In genomic region chr12:109253913-109254544, GRCh38 we compare ENCODE assay signal across 29 cellular contexts. TPM values are rescaled to one million over a fixed set of nuclear protein-coding genes. Genes with fewer than 3 reads are reported as not detected.
"Had no signal": no experiment of that assay in that cellular context is flagged by ENCODE, and none has a peak within 500 bp of the region (broad histone marks: within the 10 kb centered on the region; RNA-seq: fewer than 3 reads in every experiment).

No MANE protein-coding gene starts in this region.

- ATAC-seq: activated CD4-positive, alpha-beta T cell treated with anti-CD3 and anti-CD28 coated beads for 36 hours; activated CD4-positive, CD25-positive, alpha-beta regulatory T cell treated with anti-CD3 and anti-CD28 coated beads, Interleukin-2, amount 50 U/mL, for 24 hours; activated CD8-positive, alpha-beta T cell treated with anti-CD3 and anti-CD28 coated beads, Interleukin-2, amount 10 ng/mL, durations not matched to agents 7 days and 5 days; activated naive CD4-positive, alpha-beta T cell treated with anti-CD3 and anti-CD28 coated beads, Interleukin-2, amount 50 U/mL, for 72 hours; body of pancreas had no signal

- H3K27ac Mint-ChIP-seq: activated CD4-positive, alpha-beta T cell treated with anti-CD3 and anti-CD28 coated beads for 36 hours; activated CD4-positive, alpha-beta T cell treated with anti-CD3 and anti-CD28 coated beads, Interleukin-2, amount 10 ng/mL, durations not matched to agents 7 days and 5 days; activated CD8-positive, alpha-beta T cell treated with anti-CD3 and anti-CD28 coated beads, Interleukin-2, amount 10 ng/mL, durations not matched to agents 7 days and 5 days; activated naive CD4-positive, alpha-beta T cell treated with anti-CD3 and anti-CD28 coated beads for 36 hours; activated naive CD4-positive, alpha-beta T cell treated with anti-CD3 and anti-CD28 coated beads, Interleukin-2, amount 50 U/mL, for 72 hours; activated T-cell treated with anti-CD3 and anti-CD28 coated beads, Interleukin-2, amount 50 U/mL, for 24 hours had no signal

- H3K27ac ChIP-seq: adrenal gland, body of pancreas, breast epithelium, SK-N-MC had no signal

- FAIRE-seq: astrocyte, TTC549 had no signal

- H3K4me3 Mint-ChIP-seq: activated CD4-positive, alpha-beta T cell treated with anti-CD3 and anti-CD28 coated beads for 36 hours; activated CD4-positive, alpha-beta T cell treated with anti-CD3 and anti-CD28 coated beads, Interleukin-2, amount 10 ng/mL, durations not matched to agents 7 days and 5 days; activated CD8-positive, alpha-beta T cell treated with anti-CD3 and anti-CD28 coated beads, Interleukin-2, amount 10 ng/mL, durations not matched to agents 7 days and 5 days; activated naive CD4-positive, alpha-beta T cell treated with anti-CD3 and anti-CD28 coated beads for 36 hours; activated T-cell treated with anti-CD3 and anti-CD28 coated beads, Interleukin-2, amount 50 U/mL, for 24 hours had no signal

- H3K4me3 ChIP-seq: adrenal gland, body of pancreas, breast epithelium, SK-N-MC had no signal

- H3K27me3 Mint-ChIP-seq: activated CD4-positive, alpha-beta T cell treated with anti-CD3 and anti-CD28 coated beads for 36 hours; activated CD4-positive, alpha-beta T cell treated with anti-CD3 and anti-CD28 coated beads, Interleukin-2, amount 10 ng/mL, durations not matched to agents 7 days and 5 days; activated T-cell treated with anti-CD3 and anti-CD28 coated beads, Interleukin-2, amount 50 U/mL, for 24 hours had no signal

- H3K9me3 ChIP-seq: body of pancreas had no signal

- H3K4me1 ChIP-seq: adrenal gland, body of pancreas, breast epithelium had no signal

- H3K27me3 ChIP-seq: adrenal gland, body of pancreas, breast epithelium had no signal

- DNase-seq: activated CD4-positive, alpha-beta T cell treated with anti-CD3 and anti-CD28 coated beads for 36 hours; activated CD4-positive, alpha-beta T cell treated with anti-CD3 and anti-CD28 coated beads, Interleukin-2, amount 10 ng/mL, durations not matched to agents 7 days and 5 days; activated CD4-positive, alpha-beta T cell treated with anti-CD3 and anti-CD28 coated beads, Interleukin-2, amount 50 U/mL, for 48 hours; activated CD8-positive, alpha-beta T cell treated with anti-CD3 and anti-CD28 coated beads, Interleukin-2, amount 10 ng/mL, durations not matched to agents 7 days and 5 days; activated gamma-delta T cell treated with Interleukin-2 at 50 U/mL for 16 hours; activated naive CD4-positive, alpha-beta T cell treated with anti-CD3 and anti-CD28 coated beads for 36 hours; activated T-cell treated with anti-CD3 and anti-CD28 coated beads, Interleukin-2, amount 50 U/mL, for 24 hours; adrenal gland; body of pancreas; Karpas-422; NCI-H1105; NCI-H1417 treated with DMSO at 0.1 percent for 48 hours; NCI-H187 treated with DMSO at 0.1 percent for 48 hours; NCI-H2081; NCI-H345; NCI-H524 treated with DMSO at 0.1 percent for 48 hours; NK-92 treated with Interleukin-12 subunit alpha and Interleukin-12 subunit beta, amount 100 ng/mL, for 24 hours; Right ventricle myocardium superior had no signal

RNA-seq across cellular contexts. Expression of gene FOXN4, which starts 55.1 kb away (rescaled TPM):
- total RNA-seq: activated CD4-positive, alpha-beta T cell treated with anti-CD3 and anti-CD28 coated beads for 36 hours; activated CD4-positive, alpha-beta T cell treated with anti-CD3 and anti-CD28 coated beads, Interleukin-2, amount 10 ng/mL, durations not matched to agents 7 days and 5 days; activated CD8-positive, alpha-beta T cell treated with anti-CD3 and anti-CD28 coated beads, Interleukin-2, amount 10 ng/mL, durations not matched to agents 7 days and 5 days; activated naive CD4-positive, alpha-beta T cell treated with anti-CD3 and anti-CD28 coated beads for 36 hours; activated naive CD4-positive, alpha-beta T cell treated with anti-CD3 and anti-CD28 coated beads, Interleukin-2, amount 50 U/mL, for 72 hours; adrenal gland; astrocyte; body of pancreas; breast epithelium; cardiac septum; MCF 10A; NCI-H460; Right ventricle myocardium superior; T-helper 1 cell treated with Interleukin-12 subunit alpha and Interleukin-12 subunit beta and Interleukin-4 antibody, amounts not matched to agents 30 ng/mL and 1 ng/mL, for 36 hours; T-helper 2 cell treated with Interferon-gamma antibody and Interleukin-4, amounts not matched to agents 100 ng/mL and 5 ng/mL, for 36 hours had no signal
